In genomic region chr3:150302246-150302645, GRCh38 we compare ENCODE assay signal across 20 cellular contexts.
"Had no signal": no experiment of that assay in that cellular context is flagged by ENCODE, and none has a peak within 500 bp of the region (broad histone marks: within the 10 kb centered on the region; RNA-seq: fewer than 3 reads in every experiment).

No MANE protein-coding gene starts in this region.

- DNase-seq: activated T-cell treated with anti-CD3 and anti-CD28 coated beads, Interleukin-2, amount 50 U/mL, for 1 hour; aorta; brain microvascular endothelial cell; caudate nucleus; effector memory CD4-positive, alpha-beta T cell; gastrocnemius medialis; hippocampal formation; kidney glomerular epithelial cell; left lung; naive thymus-derived CD8-positive, alpha-beta T cell; stimulated activated CD4-positive, alpha-beta T cell treated with anti-CD3 and anti-CD28 coated beads, Interleukin-1b, Interleukin-23, amount 100 ng/mL, for 48 hours; stimulated activated naive CD8-positive, alpha-beta T cell treated with anti-CD3 and anti-CD28 coated beads, Interleukin-15, amount 100 ng/mL, for 72 hours; uterus had no signal

- H3K27me3 ChIP-seq: brain microvascular endothelial cell, gastrocnemius medialis, left lung, suprapubic skin, tibial nerve, uterus had no signal

- H3K9me3 ChIP-seq: gastrocnemius medialis, left lung, prostate gland, suprapubic skin, tibial nerve, uterus had no signal

- ATAC-seq: activated naive CD4-positive, alpha-beta T cell treated with anti-CD3 and anti-CD28 coated beads, Interleukin-2, amount 50 U/mL, for 72 hours; activated T-helper 17 cell treated with anti-CD3 and anti-CD28 coated beads, Interleukin-2, amount 50 U/mL, for 72 hours; esophagus mucosa; gastrocnemius medialis; left lung; naive thymus-derived CD8-positive, alpha-beta T cell; stimulated activated naive CD8-positive, alpha-beta T cell treated with anti-CD3 and anti-CD28 coated beads, Interleukin-15, amount 100 ng/mL, for 72 hours had no signal

- H3K4me3 ChIP-seq: gastrocnemius medialis, left lung, lung, prostate gland, suprapubic skin, tibial nerve, uterus had no signal

- H3K4me1 ChIP-seq: gastrocnemius medialis, left lung, prostate gland, suprapubic skin, tibial nerve, uterus had no signal

- H3K27ac ChIP-seq: brain microvascular endothelial cell, gastrocnemius medialis, left lung, prostate gland, suprapubic skin, tibial nerve, uterus had no signal

- H3K36me3 ChIP-seq: brain microvascular endothelial cell, gastrocnemius medialis, left lung, prostate gland, suprapubic skin, tibial nerve, uterus had no signal
